In genomic region chr7:157076466-157076865, GRCh38 we compare ENCODE assay signal across 16 cellular contexts.
DNase-seq lines count a peak whose midpoint lies in the region; TF ChIP-seq lines count a peak whose summit lies in the region.
"Had no signal": no experiment of that assay in that cellular context is flagged by ENCODE, and none has a peak within 500 bp of the region (broad histone marks: within the 10 kb centered on the region; RNA-seq: fewer than 3 reads in every experiment).

No MANE protein-coding gene starts in this region.

- DNase-seq in activated CD8-positive, alpha-beta memory T cell treated with anti-CD3 and anti-CD28 coated beads, Interleukin-2, amount 50 U/mL, for 48 hours = peak; percentile 6
- no peak for DNase-seq in activated CD8-positive, alpha-beta memory T cell treated with anti-CD3 and anti-CD28 coated beads, Interleukin-2, amount 50 U/mL, for 4 hours
- peak; percentile 53 for DNase-seq in coronary artery (ENCODE audit: low spot score)
- peak; percentile 44 for DNase-seq in posterior vena cava (ENCODE audit: low spot score)
- no peak for DNase-seq in SW480 (ENCODE audit: low spot score)
- DNase-seq: AML-193; Caco-2; Calu3; CD4-positive, alpha-beta T cell; CD8-positive, alpha-beta T cell; DMS79 treated with DMSO at 0.1 percent for 48 hours; GF-D8 had no signal

- TF ChIP-seq CTCF in coronary artery (IDR thresholded peaks at IDR 0.05) = no peak

- no peak overlapping the region for H3K4me3 ChIP-seq in coronary artery
- H3K4me3 ChIP-seq: A549; BLaER1 treated with 17β-estradiol and CSF1 and Interleukin-3, amounts not matched to agents 10 nM and 100 nM had no signal

- intact Hi-C loops in posterior vena cava (cut with DNase I) = no loop called here

- H3K27ac ChIP-seq in coronary artery = no peak overlapping the region
- H3K27ac ChIP-seq: 22Rv1; A549; BLaER1 treated with 17β-estradiol and CSF1 and Interleukin-3, amounts not matched to agents 10 nM and 100 nM; C4-2B had no signal

Comparison
In these comparisons a context has a peak if more than half of its experiments do, and no peak if none do; other contexts are left out.
1. DNase-seq: peak in activated CD8-positive, alpha-beta memory T cell treated with anti-CD3 and anti-CD28 coated beads, Interleukin-2, amount 50 U/mL, for 48 hours (single experiment), coronary artery (single experiment) and posterior vena cava (single experiment); none in activated CD8-positive, alpha-beta memory T cell treated with anti-CD3 and anti-CD28 coated beads, Interleukin-2, amount 50 U/mL, for 4 hours (single experiment) and SW480 (single experiment).